Comparison of ENCODE assay signal across 13 cellular contexts in genomic region chr20:25251558-25251957, GRCh38. TPM values are rescaled to one million over a fixed set of nuclear protein-coding genes. Genes with fewer than 3 reads are reported as not detected.
DNase-seq lines count a peak whose midpoint lies in the region; ATAC-seq and TF ChIP-seq lines count a peak whose summit lies in the region.
"Had no signal": no experiment of that assay in that cellular context is flagged by ENCODE, and none has a peak within 500 bp of the region (broad histone marks: within the 10 kb centered on the region; RNA-seq: fewer than 3 reads in every experiment).

No MANE protein-coding gene starts in this region.

- H3K27ac ChIP-seq in cardiac muscle cell (peak overlapping the region; percentile 97), cingulate gyrus (ENCODE audit: low read depth, low read length) (peak overlapping the region; percentile 82), muscle layer of colon (ENCODE audit: low read depth, low read length) (peak overlapping the region; percentile 50), A673 (ENCODE audit: low read depth, low read length, poor library complexity, severe bottlenecking) (no peak overlapping the region)

- CTCF ChIA-PET in A673 (lab: Charles Lee) = no interaction called here

- peak overlapping the region; percentile 7 for H3K9ac ChIP-seq in muscle layer of colon (ENCODE audit: low read length)

- POLR2A ChIA-PET in A673 (lab: Charles Lee; ENCODE audit: low non-redundant PET) = no interaction called here

- H3K27ac Mint-ChIP-seq in type B pancreatic cell = no peak overlapping the region
- H3K27ac Mint-ChIP-seq: activated CD8-positive, alpha-beta T cell treated with anti-CD3 and anti-CD28 coated beads, Interleukin-2, amount 10 ng/mL, durations not matched to agents 7 days and 5 days had no signal

- DNase-seq in cardiac muscle cell (ENCODE audit: low read depth in 1 of 2, low spot score in 1 of 2) (no peak), left ventricle myocardium superior (no peak), type B pancreatic cell (ENCODE audit: extremely low spot score, unreplicated experiment) (no peak), A673 (ENCODE audit: low spot score) (no peak), DMS53 (lab: John Stamatoyannopoulos, UW) (no peak), occipital lobe (lab: John Stamatoyannopoulos, UW) (no peak)
- DNase-seq: activated CD8-positive, alpha-beta T cell treated with anti-CD3 and anti-CD28 coated beads, Interleukin-2, amount 10 ng/mL, durations not matched to agents 7 days and 5 days; activated gamma-delta T cell; cerebellar nuclear complex; NCI-H226 had no signal

- peak overlapping the region; percentile 55 for H3K4me3 Mint-ChIP-seq in type B pancreatic cell
- H3K4me3 Mint-ChIP-seq: activated CD8-positive, alpha-beta T cell treated with anti-CD3 and anti-CD28 coated beads, Interleukin-2, amount 10 ng/mL, durations not matched to agents 7 days and 5 days had no signal

- no peaks in the 10 kb centered on the region for H3K36me3 ChIP-seq in cardiac muscle cell
- peaks cover 6% of the 10 kb centered on the region for H3K36me3 ChIP-seq in muscle layer of colon (ENCODE audit: insufficient read depth, low read length)
- no peaks in the 10 kb centered on the region for H3K36me3 ChIP-seq in A673 (ENCODE audit: insufficient read depth, low read length, poor library complexity, severe bottlenecking)

- no peaks in the 10 kb centered on the region for H3K27me3 ChIP-seq in cardiac muscle cell
- H3K27me3 ChIP-seq in muscle layer of colon (ENCODE audit: control insufficient read depth in 1 of 2, insufficient read depth in 2 of 2, low read length in 2 of 2) = no peaks in the 10 kb centered on the region
- H3K27me3 ChIP-seq in A673 (replicated peaks; ENCODE audit: insufficient read depth, low read depth, low read length, poor library complexity) = no peaks in the 10 kb centered on the region

- TF ChIP-seq CTCF in cardiac muscle cell (IDR thresholded peaks at IDR 0.05; ENCODE audit: low read depth, low read length) (no peak), type B pancreatic cell (conservative IDR thresholded peaks at IDR 0.05) (no peak), A673 (conservative IDR thresholded peaks at IDR 0.05; ENCODE audit: low read depth, low read length) (no peak)

- no peak for ATAC-seq in left ventricle myocardium superior
- ATAC-seq: activated CD8-positive, alpha-beta T cell treated with anti-CD3 and anti-CD28 coated beads, Interleukin-2, amount 10 ng/mL, durations not matched to agents 7 days and 5 days; sciatic nerve had no signal

- peaks cover 78% of the 10 kb centered on the region for H3K4me1 ChIP-seq in cardiac muscle cell (ENCODE audit: low read depth)
- H3K4me1 ChIP-seq in muscle layer of colon (ENCODE audit: insufficient read depth, low read length) = peaks cover 60% of the 10 kb centered on the region
- H3K4me1 ChIP-seq in A673 (ENCODE audit: insufficient read depth, low read length, poor library complexity, severe bottlenecking) = peaks cover 9% of the 10 kb centered on the region

- H3K36me3 Mint-ChIP-seq in type B pancreatic cell = no peaks in the 10 kb centered on the region

- no peak overlapping the region for H3K4me3 ChIP-seq in cardiac muscle cell
- H3K4me3 ChIP-seq in muscle layer of colon (ENCODE audit: low read depth in 1 of 2, low read length in 2 of 2) = peak overlapping the region in 1 of 2 donors; percentile 1
- no peak overlapping the region for H3K4me3 ChIP-seq in A673 (ENCODE audit: low read depth, low read length, poor library complexity, severe bottlenecking)

- intact Hi-C loops in left ventricle myocardium superior (cut with micrococcal nuclease) = loop anchor here (10.0 kb wide), 1 partner anchor 57 kb away; the partner anchor contains the start of gene ENTPD6
- intact Hi-C loops in A673 (cut with micrococcal nuclease; ENCODE audit: unreplicated experiment) = no loop called here

- peaks cover 34% of the 10 kb centered on the region for H3K4me1 Mint-ChIP-seq in type B pancreatic cell (ENCODE audit: unreplicated experiment)

- peaks cover 6% of the 10 kb centered on the region for H3K27me3 Mint-ChIP-seq in type B pancreatic cell

- no TSS peak for BruUV-seq in A673 (replicated peaks; lab: Mats Ljungman, UMichigan)

- H3K9me3 ChIP-seq in cardiac muscle cell (ENCODE audit: low read depth) = no peaks in the 10 kb centered on the region
- no peaks in the 10 kb centered on the region for H3K9me3 ChIP-seq in muscle layer of colon (ENCODE audit: low read length)
- H3K9me3 ChIP-seq in A673 (ENCODE audit: low read depth, low read length, poor library complexity, severe bottlenecking) = no peaks in the 10 kb centered on the region

- H3K9me3 Mint-ChIP-seq in type B pancreatic cell = no peaks in the 10 kb centered on the region

RNA-seq across cellular contexts. Expression of gene PYGB, which starts 3.7 kb away (rescaled TPM):
- total RNA-seq in cardiac muscle cell (243 and 268 TPM in 2 replicates), left ventricle myocardium superior (205 TPM), type B pancreatic cell (ENCODE audit: low replicate concordance) (39.3 and 52.2 TPM in 2 replicates), A673 (2021) (52.3 and 53.5 TPM in 2 replicates), occipital lobe (72.1 TPM)
- polyA plus RNA-seq in cardiac muscle cell = 178 and 192 TPM in 2 replicates

RNA-seq across cellular contexts. Expression of gene ENTPD6, which starts 56.0 kb away (rescaled TPM):
- total RNA-seq in cardiac muscle cell (107 and 110 TPM in 2 replicates), left ventricle myocardium superior (130 TPM), type B pancreatic cell (ENCODE audit: low replicate concordance) (64.1 and 78.3 TPM in 2 replicates), A673 (2021) (50.2 and 53.2 TPM in 2 replicates), occipital lobe (43.7 TPM)
- 95.7 and 107 TPM in 2 replicates for polyA plus RNA-seq in cardiac muscle cell
